8 cellular contexts compared by ENCODE assay signal in the genomic region with DNA sequence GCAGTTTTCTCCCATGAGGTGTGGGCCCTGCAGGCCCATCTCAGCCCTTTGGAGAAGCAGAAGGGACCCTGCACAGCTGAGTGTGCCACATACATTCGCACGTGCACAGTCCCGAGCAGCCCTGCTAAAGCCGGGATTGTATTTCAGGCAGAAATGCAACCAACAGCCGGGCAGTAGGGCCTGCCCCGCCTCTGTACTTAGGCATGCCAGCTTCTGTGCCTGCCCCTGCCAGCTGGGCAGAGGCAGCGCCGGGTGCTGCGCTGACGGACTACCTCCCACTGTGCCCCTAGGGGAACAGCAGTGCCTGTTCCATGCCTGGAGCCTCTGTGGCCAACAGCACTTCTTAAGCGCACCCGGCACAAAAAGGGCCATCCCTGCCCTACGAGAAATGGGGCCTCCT.
DNase-seq lines count a peak whose midpoint lies in the region; ATAC-seq lines count a peak whose summit lies in the region.

No MANE protein-coding gene starts in this region.

- ATAC-seq in GM18870 (IDR thresholded peaks at IDR 0.05; ENCODE audit: unreplicated experiment): no peak
- no peak for ATAC-seq in GM21717 (IDR thresholded peaks at IDR 0.05; ENCODE audit: unreplicated experiment)

- DNase-seq in AG08395 (ENCODE audit: low spot score): peak; percentile 47
- DNase-seq in NCI-H2196 treated with DMSO at 0.1 percent for 48 hours (lab: John Stamatoyannopoulos, UW; ENCODE audit: unreplicated experiment): peak; percentile 52
- peak; percentile 89 for DNase-seq in globus pallidus (ENCODE audit: low spot score)
- DNase-seq in occipital lobe (lab: John Stamatoyannopoulos, UW): peak; percentile 81
- no peak for DNase-seq in NCI-H82 treated with DMSO at 0.1 percent for 48 hours (lab: John Stamatoyannopoulos, UW; ENCODE audit: unreplicated experiment)
- no peak for DNase-seq in SW480 (ENCODE audit: low spot score)

Comparison
In these comparisons a context has a peak if more than half of its experiments do, and no peak if none do; other contexts are left out.
1. DNase-seq: peak in AG08395 (single experiment), NCI-H2196 treated with DMSO at 0.1 percent for 48 hours (single experiment), globus pallidus (single experiment) and occipital lobe (single experiment); none in NCI-H82 treated with DMSO at 0.1 percent for 48 hours (single experiment) and SW480 (single experiment).